In the genomic region with DNA sequence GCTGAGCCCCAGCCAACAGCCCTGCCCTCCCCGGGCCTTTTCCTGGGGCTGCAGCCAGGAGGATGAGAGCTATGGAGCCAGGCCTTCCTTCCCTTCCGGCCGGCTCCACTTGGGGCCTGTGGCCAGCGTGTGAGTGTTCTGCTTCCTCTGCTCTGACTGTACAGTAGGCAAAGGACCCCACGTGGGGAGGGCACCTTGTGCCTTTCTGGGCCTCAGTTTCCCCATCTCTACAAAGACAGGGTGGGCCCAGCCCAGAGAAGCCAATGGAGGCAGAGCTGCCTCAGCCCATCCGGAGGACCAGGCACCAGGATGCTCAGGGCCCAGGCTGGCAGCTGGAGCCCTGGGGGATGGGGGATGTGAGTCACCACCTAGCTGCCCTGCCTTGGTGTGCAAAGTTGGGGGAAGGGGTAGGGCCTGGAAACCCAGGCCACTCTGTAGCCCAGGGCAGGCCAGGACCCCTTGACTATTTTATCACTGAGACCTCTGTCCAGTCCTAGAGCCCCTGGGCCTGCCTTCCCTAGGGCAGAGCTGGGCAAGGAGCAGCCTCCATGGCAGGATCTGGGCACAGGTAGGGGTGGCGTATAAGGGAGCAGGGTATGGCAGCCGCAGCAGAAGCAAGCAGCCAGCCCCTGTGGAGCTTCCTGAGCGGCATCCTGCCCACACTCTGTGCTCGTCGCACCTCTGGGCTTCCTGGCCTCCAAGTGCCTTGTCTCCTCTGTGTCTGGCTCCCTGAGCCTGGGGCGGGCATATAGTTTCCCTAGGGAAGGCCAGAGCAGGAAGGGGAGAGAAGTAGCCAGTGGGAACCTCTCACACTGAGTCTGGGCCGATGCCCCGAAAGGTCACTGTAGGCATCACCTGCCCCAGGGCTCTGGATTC, we compare ENCODE assay signal across 8 cellular contexts. TPM values are rescaled to one million over a fixed set of nuclear protein-coding genes. Genes with fewer than 3 reads are reported as not detected.
DNase-seq lines count a peak whose midpoint lies in the region; ATAC-seq and TF ChIP-seq lines count a peak whose summit lies in the region.

No MANE protein-coding gene starts in this region.

- POLR2A ChIA-PET in PC-3 (lab: Charles Lee; ENCODE audit: unreplicated experiment): no interaction called here

- intact Hi-C loops in PC-3 (cut with micrococcal nuclease): no loop called here

- H3K9ac ChIP-seq in PC-3 (ENCODE audit: low read length): no peak overlapping the region

- H4K20me1 ChIP-seq in PC-3 (ENCODE audit: low read length): no peaks in the 10 kb centered on the region

- no peak overlapping the region for H2AFZ ChIP-seq in PC-3 (ENCODE audit: low read length)

- no peak for TF ChIP-seq CTCF in PC-3 (conservative IDR thresholded peaks at IDR 0.05; ENCODE audit: low read depth, low read length)

- no peaks in the 10 kb centered on the region for H3K36me3 ChIP-seq in PC-3 (ENCODE audit: low read depth, low read length)

- H3K27me3 ChIP-seq in PC-3 (ENCODE audit: low read length): no peaks in the 10 kb centered on the region

- H3K9me3 ChIP-seq in PC-3 (ENCODE audit: low read length): no peaks in the 10 kb centered on the region

- H3K79me2 ChIP-seq in PC-3 (ENCODE audit: low read length): no peaks in the 10 kb centered on the region

- H3K27ac ChIP-seq in PC-3 (ENCODE audit: low read length): no peak overlapping the region
- H3K27ac ChIP-seq in substantia nigra (ENCODE audit: low read depth, low read length, poor library complexity, severe bottlenecking): peak overlapping the region; percentile 2

- H3K4me2 ChIP-seq in PC-3 (ENCODE audit: low read length): no peak overlapping the region

- no peak overlapping the region for H3K4me3 ChIP-seq in PC-3 (ENCODE audit: low read length)

- DNase-seq in PC-3: peak; percentile 41
- DNase-seq in activated gamma-delta T cell (lab: John Stamatoyannopoulos, UW): peak; percentile 25
- DNase-seq in left lobe of liver (ENCODE audit: low spot score): no peak
- DNase-seq in substantia nigra (lab: John Stamatoyannopoulos, UW): peak in 19 of 49 donors; percentile 10 to 60 (median 37)
- DNase-seq in dedifferentiated amniotic fluid mesenchymal stem cell (ENCODE audit: extremely low spot score): no peak
- no peak for DNase-seq in NCI-H2171 treated with DMSO at 0.1 percent for 48 hours (lab: John Stamatoyannopoulos, UW)

- H3K4me1 ChIP-seq in PC-3 (ENCODE audit: insufficient read depth, low read length): 0 out of 2 replicates have a peak, but pooled peaks cover 6% of the 10 kb centered on the region

- CTCF ChIA-PET in PC-3 (lab: Charles Lee): no interaction called here

- no peaks in the 10 kb centered on the region for H3F3A ChIP-seq in PC-3 (ENCODE audit: low read length, unreplicated experiment)

- peak; percentile 69; the same call in 1 of the 2 replicates for ATAC-seq in PC-3
- peak; percentile 45 for ATAC-seq in left lobe of liver
- no peak for ATAC-seq in GM18520 (IDR thresholded peaks at IDR 0.05; ENCODE audit: unreplicated experiment)
- no peak for ATAC-seq in GM19324 (IDR thresholded peaks at IDR 0.05; ENCODE audit: low FRiP score, unreplicated experiment)

- no TSS peak for BruUV-seq in PC-3 (replicated peaks; lab: Mats Ljungman, UMichigan)

- H3K9me2 ChIP-seq in PC-3 (replicated peaks; ENCODE audit: low read length): no peaks in the 10 kb centered on the region

RNA-seq across cellular contexts. Expression of a gene that starts 1.8 kb away (rescaled TPM):
- total RNA-seq in PC-3 (2014; rRNA removed) (not detected in 2 replicates), left lobe of liver (1.5 TPM)

Comparison
In these comparisons a context has a peak if more than half of its experiments do, and no peak if none do; other contexts are left out.
1. ATAC-seq: peak in PC-3 (single experiment) and left lobe of liver (single experiment); none in GM18520 (single experiment) and GM19324 (single experiment).
2. DNase-seq: peak in PC-3 (single experiment) and activated gamma-delta T cell (single experiment); none in left lobe of liver (single experiment), dedifferentiated amniotic fluid mesenchymal stem cell (single experiment) and NCI-H2171 treated with DMSO at 0.1 percent for 48 hours (single experiment).